Comparison of ENCODE assay signal across 1 cellular context in genomic region chr21:25607151-25607811, GRCh38.
TF ChIP-seq lines count a peak whose summit lies in the region.

TSS of gene MRPL39 (minus strand) at chr21:25607481. CDS start at chr21:25607475, 6 bp downstream.

TF ChIP-seq in K562, 482 proteins besides CTCF, POLR2A, EP300 and RAD21 (continued from another document and continues in another):
- TF ChIP-seq SMAD4 (CRISPR knock-in tag; conservative IDR thresholded peaks at IDR 0.05) (peak; percentile 73), BCOR (IDR thresholded peaks at IDR 0.05) (peak; percentile 88), TEAD1 (CRISPR knock-in tag; IDR thresholded peaks at IDR 0.05) (peak; percentile 41 to 61; a peak in 2 of 4 replicates), DIDO1 (tag; IDR thresholded peaks at IDR 0.05; ENCODE audit: low read depth) (peak; percentile 97), ZNF239 (CRISPR knock-in tag; IDR thresholded peaks at IDR 0.05) (0 out of 2 replicates have a peak, but pooled peaks have one; percentile 32), CHD7 (IDR thresholded peaks at IDR 0.05; ENCODE audit: low read depth, low read length) (peak; percentile 47), USF2 (CRISPR knock-in tag; IDR thresholded peaks at IDR 0.05) (peak; percentile 14; the same call in 1 of the 2 replicates), SIN3B (IDR thresholded peaks at IDR 0.05; ENCODE audit: low read depth) (peak; percentile 99), BMI1 (IDR thresholded peaks at IDR 0.05; ENCODE audit: low read length) (peak; percentile 59; the same call in 1 of the 2 replicates), GTF2E2 (tag; IDR thresholded peaks at IDR 0.05) (peak; percentile 100), TRIM24 (IDR thresholded peaks at IDR 0.05) (peak in 1 of 2 experiments; percentile 97; a peak in 2 of 4 replicates), ZNF24 (IDR thresholded peaks at IDR 0.05) (peak; percentile 91), KAT7 (CRISPR knock-in tag; IDR thresholded peaks at IDR 0.05; ENCODE audit: borderline replicate concordance) (no peak), PRMT5 (CRISPR knock-in tag; IDR thresholded peaks at IDR 0.05) (no peak), ZHX1 (conservative IDR thresholded peaks at IDR 0.05; ENCODE audit: low read length) (peak; percentile 79; the same call in 1 of the 2 replicates), STAG1 (CRISPR knock-in tag; IDR thresholded peaks at IDR 0.05; ENCODE audit: borderline replicate concordance) (0 out of 2 replicates have a peak, but pooled peaks have one; percentile 8), IFI16 (CRISPR knock-in tag; IDR thresholded peaks at IDR 0.05) (no peak), CBFB (CRISPR knock-in tag; IDR thresholded peaks at IDR 0.05) (no peak), BHLHE40 (IDR thresholded peaks at IDR 0.05; ENCODE audit: low read length) (peak; percentile 60), ARID4B (CRISPR knock-in tag; IDR thresholded peaks at IDR 0.05) (peak; percentile 80), PCBP1 (IDR thresholded peaks at IDR 0.05; ENCODE audit: low read depth, low read length, poor library complexity, severe bottlenecking) (peak; percentile 55), CSDE1 (IDR thresholded peaks at IDR 0.05) (peak in 1 of 2 experiments; percentile 24; a peak in 1 of 4 replicates), NR2C1 (IDR thresholded peaks at IDR 0.05) (peak; percentile 83), NR2C1 (tag; IDR thresholded peaks at IDR 0.05) (peak; percentile 86), ZBTB11 (CRISPR knock-in tag; IDR thresholded peaks at IDR 0.05) (peak; percentile 95 to 99 (median 98)), HDAC2 (IDR thresholded peaks at IDR 0.05) (peak; percentile 73; the same call in 1 of the 2 replicates), NCOR1 (IDR thresholded peaks at IDR 0.05) (peak; percentile 36), ZC3H11A (IDR thresholded peaks at IDR 0.05; ENCODE audit: low read depth, low read length) (peak; percentile 91), HMGXB4 (CRISPR knock-in tag; IDR thresholded peaks at IDR 0.05) (peak; percentile 64; the same call in 1 of the 2 replicates)
